In genomic region chr22:39524753-39525657, GRCh38 we compare ENCODE assay signal across 9 cellular contexts. TPM values are rescaled to one million over a fixed set of nuclear protein-coding genes. Genes with fewer than 3 reads are reported as not detected.
DNase-seq lines count a peak whose midpoint lies in the region; ATAC-seq, FAIRE-seq and TF ChIP-seq lines count a peak whose summit lies in the region.
"Had no signal": no experiment of that assay in that cellular context is flagged by ENCODE, and none has a peak within 500 bp of the region (broad histone marks: within the 10 kb centered on the region; RNA-seq: fewer than 3 reads in every experiment).

No MANE protein-coding gene starts in this region.

- no peak overlapping the region for H3K9ac ChIP-seq in muscle layer of colon (ENCODE audit: low read length)

- H3K27ac Mint-ChIP-seq in activated CD8-positive, alpha-beta memory T cell treated with anti-CD3 and anti-CD28 coated beads, Interleukin-2, amount 10 ng/mL, durations not matched to agents 7 days and 5 days = peak overlapping the region; percentile 86

- peaks cover 74% of the 10 kb centered on the region for H3K4me1 ChIP-seq in muscle layer of colon (ENCODE audit: insufficient read depth, low read length)
- H3K4me1 ChIP-seq in effector memory CD4-positive, alpha-beta T cell (ENCODE audit: control insufficient read depth, insufficient read depth, low read length, poor library complexity, severe bottlenecking) = peaks cover 67% of the 10 kb centered on the region

- H3K36me3 ChIP-seq in H7 (replicated peaks; ENCODE audit: control insufficient read depth, insufficient read depth, low read length) = peaks cover 41% of the 10 kb centered on the region
- H3K36me3 ChIP-seq in muscle layer of colon (ENCODE audit: insufficient read depth, low read length) = peaks cover 54% of the 10 kb centered on the region
- H3K36me3 ChIP-seq in effector memory CD4-positive, alpha-beta T cell (ENCODE audit: control insufficient read depth, insufficient read depth, low read length) = peaks cover 55% of the 10 kb centered on the region

- peaks cover 74% of the 10 kb centered on the region for H3K4me1 Mint-ChIP-seq in activated CD8-positive, alpha-beta memory T cell treated with anti-CD3 and anti-CD28 coated beads, Interleukin-2, amount 10 ng/mL, durations not matched to agents 7 days and 5 days

- H3K27me3 Mint-ChIP-seq in activated CD8-positive, alpha-beta memory T cell treated with anti-CD3 and anti-CD28 coated beads, Interleukin-2, amount 10 ng/mL, durations not matched to agents 7 days and 5 days = no peaks in the 10 kb centered on the region

- H3K36me3 Mint-ChIP-seq in activated CD8-positive, alpha-beta memory T cell treated with anti-CD3 and anti-CD28 coated beads, Interleukin-2, amount 10 ng/mL, durations not matched to agents 7 days and 5 days = peaks cover 57% of the 10 kb centered on the region

- peak; percentile 66 for DNase-seq in H7
- DNase-seq in activated CD8-positive, alpha-beta memory T cell treated with anti-CD3 and anti-CD28 coated beads, Interleukin-2, amount 10 ng/mL, durations not matched to agents 7 days and 5 days = no peak
- DNase-seq in epidermal melanocyte (ENCODE audit: insufficient read length, low spot score) = no peak
- no peak for DNase-seq in HTR-8/SVneo (ENCODE audit: insufficient read length, low spot score)
- no peak for DNase-seq in effector memory CD4-positive, alpha-beta T cell
- DNase-seq: stimulated activated CD4-positive, alpha-beta T cell treated with anti-CD3 and anti-CD28 coated beads, Interleukin-15, amount 100 ng/mL, for 24 hours had no signal

- CTCF ChIA-PET in activated CD8-positive, alpha-beta memory T cell treated with anti-CD3 and anti-CD28 coated beads, Interleukin-2, amount 10 ng/mL, durations not matched to agents 7 days and 5 days (lab: Charles Lee) = interaction anchor here (0.9 to 11.2 kb wide), 4 partner anchors 10 to 512 kb away, joined by 3 to 251 read pairs (median 6); no protein-coding TSS in a partner anchor

- no peaks in the 10 kb centered on the region for H3K9me3 ChIP-seq in muscle layer of colon (ENCODE audit: low read length)
- no peaks in the 10 kb centered on the region for H3K9me3 ChIP-seq in effector memory CD4-positive, alpha-beta T cell (ENCODE audit: control insufficient read depth, low read length)

- H3K4me3 Mint-ChIP-seq in activated CD8-positive, alpha-beta memory T cell treated with anti-CD3 and anti-CD28 coated beads, Interleukin-2, amount 10 ng/mL, durations not matched to agents 7 days and 5 days = no peak overlapping the region

- TF ChIP-seq CTCF in C4-2B (conservative IDR thresholded peaks at IDR 0.05) = no peak

- H3K27ac ChIP-seq in C4-2B = peak overlapping the region; percentile 1; the same call in 1 of the 2 replicates
- peak overlapping the region; percentile 100 for H3K27ac ChIP-seq in muscle layer of colon (ENCODE audit: low read depth, low read length)
- H3K27ac ChIP-seq in effector memory CD4-positive, alpha-beta T cell (ENCODE audit: insufficient read depth, low read length, poor library complexity, severe bottlenecking) = no peak overlapping the region

- H3K4me3 ChIP-seq in H7 (ENCODE audit: insufficient read depth, low read depth, low read length) (no peak overlapping the region), muscle layer of colon (ENCODE audit: low read depth in 1 of 2, low read length in 2 of 2) (peak overlapping the region in 1 of 2 donors; percentile 15)
- no peak overlapping the region for H3K4me3 ChIP-seq in effector memory CD4-positive, alpha-beta T cell (ENCODE audit: insufficient read depth, low read depth, low read length, poor library complexity, severe bottlenecking)

- no peaks in the 10 kb centered on the region for H3K27me3 ChIP-seq in H7 (ENCODE audit: control insufficient read depth, insufficient read depth, low read length)
- H3K27me3 ChIP-seq in muscle layer of colon (ENCODE audit: control insufficient read depth in 1 of 2, insufficient read depth in 2 of 2, low read length in 2 of 2) = no peaks in the 10 kb centered on the region
- H3K27me3 ChIP-seq in effector memory CD4-positive, alpha-beta T cell (replicated peaks; ENCODE audit: control insufficient read depth, insufficient read depth, low read length, poor library complexity, severe bottlenecking) = no peaks in the 10 kb centered on the region

- no peak for FAIRE-seq in HTR-8/SVneo (lab: Jason Lieb, UNC)

- no peak for ATAC-seq in activated CD8-positive, alpha-beta memory T cell treated with anti-CD3 and anti-CD28 coated beads, Interleukin-2, amount 10 ng/mL, durations not matched to agents 7 days and 5 days
- no peak for ATAC-seq in HG02885 (IDR thresholded peaks at IDR 0.05; ENCODE audit: poor library complexity, unreplicated experiment)

- H3K9me3 Mint-ChIP-seq in activated CD8-positive, alpha-beta memory T cell treated with anti-CD3 and anti-CD28 coated beads, Interleukin-2, amount 10 ng/mL, durations not matched to agents 7 days and 5 days (ENCODE audit: low read depth) = no peaks in the 10 kb centered on the region

RNA-seq across cellular contexts. Expression of gene ATF4, which starts 4.6 kb away (rescaled TPM):
- 466 and 503 TPM in 2 replicates for total RNA-seq in H7 (2014; rRNA removed; shearing (Covaris generic))
- total RNA-seq in activated CD8-positive, alpha-beta memory T cell treated with anti-CD3 and anti-CD28 coated beads, Interleukin-2, amount 10 ng/mL, durations not matched to agents 7 days and 5 days = 100 to 1,000 TPM; 365 to 501 TPM

RNA-seq across cellular contexts. Expression of gene RPS19BP1, which starts 7.5 kb away (rescaled TPM):
- total RNA-seq in H7 (2014; rRNA removed; shearing (Covaris generic)) = 154 and 210 TPM in 2 replicates
- 10 to 100 TPM; 64.8 to 81.6 TPM for total RNA-seq in activated CD8-positive, alpha-beta memory T cell treated with anti-CD3 and anti-CD28 coated beads, Interleukin-2, amount 10 ng/mL, durations not matched to agents 7 days and 5 days

RNA-seq across cellular contexts. Expression of gene MIEF1, which starts 22.9 kb away (rescaled TPM):
- total RNA-seq in H7 (2014; rRNA removed; shearing (Covaris generic)) = 26.4 and 28.3 TPM in 2 replicates
- total RNA-seq in activated CD8-positive, alpha-beta memory T cell treated with anti-CD3 and anti-CD28 coated beads, Interleukin-2, amount 10 ng/mL, durations not matched to agents 7 days and 5 days = 10 to 100 TPM; 40.6 to 45.7 TPM

RNA-seq across cellular contexts. Expression of gene CACNA1I, which starts 45.5 kb away (rescaled TPM):
- 0.31 and 0.55 TPM in 2 replicates for total RNA-seq in H7 (2014; rRNA removed; shearing (Covaris generic))
- 1 to 10 TPM in 1 of 2 experiments, under 1 TPM in 1; 0.30 to 1.8 TPM for total RNA-seq in activated CD8-positive, alpha-beta memory T cell treated with anti-CD3 and anti-CD28 coated beads, Interleukin-2, amount 10 ng/mL, durations not matched to agents 7 days and 5 days
